ENCODE assay signal across 13 cellular contexts in genomic region chr16:48503779-48504178, GRCh38.
DNase-seq lines count a peak whose midpoint lies in the region; ATAC-seq and TF ChIP-seq lines count a peak whose summit lies in the region.
"Had no signal": no experiment of that assay in that cellular context is flagged by ENCODE, and none has a peak within 500 bp of the region (broad histone marks: within the 10 kb centered on the region; RNA-seq: fewer than 3 reads in every experiment).

No MANE protein-coding gene starts in this region.

- H3K4me1 Mint-ChIP-seq in activated naive CD4-positive, alpha-beta T cell treated with anti-CD3 and anti-CD28 coated beads for 36 hours (ENCODE audit: low read depth) = no peaks in the 10 kb centered on the region
- H3K4me1 Mint-ChIP-seq: activated naive CD8-positive, alpha-beta T cell treated with anti-CD3 and anti-CD28 coated beads, Interleukin-2, amount 10 ng/mL, durations not matched to agents 7 days and 5 days had no signal

- no peak overlapping the region for H3K4me3 Mint-ChIP-seq in activated naive CD4-positive, alpha-beta T cell treated with anti-CD3 and anti-CD28 coated beads for 36 hours
- H3K4me3 Mint-ChIP-seq: activated naive CD8-positive, alpha-beta T cell treated with anti-CD3 and anti-CD28 coated beads, Interleukin-2, amount 10 ng/mL, durations not matched to agents 7 days and 5 days had no signal

- H3K27me3 Mint-ChIP-seq in activated naive CD4-positive, alpha-beta T cell treated with anti-CD3 and anti-CD28 coated beads for 36 hours (ENCODE audit: low read depth) = no peaks in the 10 kb centered on the region

- peaks cover 20% of the 10 kb centered on the region for H3K4me1 ChIP-seq in SJSA1 (replicated peaks)

- H3K4me3 ChIP-seq in SJSA1 (no peak overlapping the region), fibroblast of villous mesenchyme (ENCODE audit: low read depth, low read length) (no peak overlapping the region)
- H3K4me3 ChIP-seq: skin epidermis had no signal

- H3K9me3 ChIP-seq in SJSA1 (replicated peaks) = no peaks in the 10 kb centered on the region

- H3K27me3 ChIP-seq in SJSA1 (replicated peaks) = no peaks in the 10 kb centered on the region

- no peaks in the 10 kb centered on the region for H3K9me3 Mint-ChIP-seq in activated naive CD4-positive, alpha-beta T cell treated with anti-CD3 and anti-CD28 coated beads for 36 hours

- intact Hi-C loops in posterior vena cava (cut with DNase I) = no loop called here
- intact Hi-C loops in activated naive CD4-positive, alpha-beta T cell treated with anti-CD3 and anti-CD28 coated beads for 36 hours (cut with micrococcal nuclease) = no loop called here

- no peak for ATAC-seq in GM21367 (IDR thresholded peaks at IDR 0.05; ENCODE audit: unreplicated experiment)

- DNase-seq in COR-L47 (lab: John Stamatoyannopoulos, UW) (peak; percentile 57), SJSA1 (ENCODE audit: low read depth in 1 of 2, low spot score in 2 of 2) (peak; percentile 76 to 81), fibroblast of villous mesenchyme (ENCODE audit: low read depth) (peak; percentile 89), posterior vena cava (ENCODE audit: low spot score) (peak; percentile 83), DMS53 treated with DMSO at 0.1 percent for 48 hours (lab: John Stamatoyannopoulos, UW; ENCODE audit: unreplicated experiment) (no peak), SIG-M5 (lab: John Stamatoyannopoulos, UW) (no peak)
- no peak for DNase-seq in activated naive CD4-positive, alpha-beta T cell treated with anti-CD3 and anti-CD28 coated beads for 36 hours
- DNase-seq: activated naive CD8-positive, alpha-beta T cell treated with anti-CD3 and anti-CD28 coated beads, Interleukin-2, amount 10 ng/mL, durations not matched to agents 7 days and 5 days; effector CD8-positive, alpha-beta T cell; GF-D8; NCI-H1417 treated with DMSO at 0.1 percent for 48 hours had no signal

- no peak for TF ChIP-seq CTCF in fibroblast of villous mesenchyme (IDR thresholded peaks at IDR 0.05; ENCODE audit: insufficient read depth, low read depth, low read length)

- H3K36me3 ChIP-seq in SJSA1 = no peaks in the 10 kb centered on the region

- no peak overlapping the region for H3K27ac Mint-ChIP-seq in activated naive CD4-positive, alpha-beta T cell treated with anti-CD3 and anti-CD28 coated beads for 36 hours
- H3K27ac Mint-ChIP-seq: activated naive CD8-positive, alpha-beta T cell treated with anti-CD3 and anti-CD28 coated beads, Interleukin-2, amount 10 ng/mL, durations not matched to agents 7 days and 5 days had no signal

- CTCF ChIA-PET in activated naive CD4-positive, alpha-beta T cell treated with anti-CD3 and anti-CD28 coated beads for 36 hours (lab: Charles Lee) = interaction anchor here (0.9 kb wide), 1 partner anchor 119 kb away, joined by 4 read pairs; no protein-coding TSS in a partner anchor

- H3K36me3 Mint-ChIP-seq in activated naive CD4-positive, alpha-beta T cell treated with anti-CD3 and anti-CD28 coated beads for 36 hours (ENCODE audit: low read depth) = no peaks in the 10 kb centered on the region
- H3K36me3 Mint-ChIP-seq: activated naive CD8-positive, alpha-beta T cell treated with anti-CD3 and anti-CD28 coated beads, Interleukin-2, amount 10 ng/mL, durations not matched to agents 7 days and 5 days had no signal

- no peak overlapping the region for H3K27ac ChIP-seq in SJSA1
- H3K27ac ChIP-seq: skin epidermis had no signal

Comparison
In these comparisons a context has a peak if more than half of its experiments do, and no peak if none do; other contexts are left out.
1. DNase-seq: peak in COR-L47 (single experiment), SJSA1 (2 of 2), fibroblast of villous mesenchyme (single experiment) and posterior vena cava (single experiment); none in DMS53 treated with DMSO at 0.1 percent for 48 hours (single experiment), SIG-M5 (single experiment) and activated naive CD4-positive, alpha-beta T cell treated with anti-CD3 and anti-CD28 coated beads for 36 hours (single experiment).